Comparison of ENCODE assay signal across 8 cellular contexts in the genomic region with DNA sequence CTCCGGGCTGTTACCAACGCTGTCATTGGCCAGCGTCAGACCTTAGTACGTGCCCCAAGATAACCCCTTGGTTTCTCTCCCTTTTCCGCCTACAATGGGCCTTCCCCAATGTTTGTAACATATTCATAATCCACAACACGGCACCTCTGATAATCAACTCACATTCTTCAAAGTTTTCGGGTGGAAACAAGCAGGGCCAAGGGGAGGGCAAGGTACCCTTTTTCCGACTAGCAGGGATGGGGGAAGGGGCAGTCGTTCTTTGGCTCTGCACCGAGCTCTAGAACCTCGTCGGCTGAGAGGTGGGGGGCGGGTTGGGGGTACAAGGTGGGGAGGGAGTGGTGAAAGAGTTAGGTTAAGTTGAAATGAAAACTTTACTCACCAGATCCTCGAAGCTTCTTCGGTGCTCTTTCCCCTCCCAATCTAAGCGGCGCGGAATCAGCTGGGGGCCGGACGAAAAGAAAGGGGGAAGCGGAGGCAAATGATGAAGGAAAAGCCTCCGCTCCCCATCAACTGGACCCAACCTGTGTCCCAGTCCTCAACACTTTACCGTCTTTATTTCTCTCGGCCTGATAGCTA. TPM values are rescaled to one million over a fixed set of nuclear protein-coding genes. Genes with fewer than 3 reads are reported as not detected.
DNase-seq lines count a peak whose midpoint lies in the region; ATAC-seq and TF ChIP-seq lines count a peak whose summit lies in the region.

No MANE protein-coding gene starts in this region.

- no peaks in the 10 kb centered on the region for H3K36me3 ChIP-seq in BE2C
- H3K36me3 ChIP-seq in lower lobe of right lung = no peaks in the 10 kb centered on the region

- H3K9me3 ChIP-seq in BE2C = no peaks in the 10 kb centered on the region
- H3K9me3 ChIP-seq in lower lobe of right lung = no peaks in the 10 kb centered on the region

- H3K4me3 ChIP-seq in BE2C (ENCODE audit: low read depth, low read length) (peak overlapping the region; percentile 84), lower lobe of right lung (peak overlapping the region; percentile 63)

- H3K27me3 Mint-ChIP-seq in activated CD4-positive, alpha-beta memory T cell treated with anti-CD3 and anti-CD28 coated beads, Interleukin-2, amount 10 ng/mL, durations not matched to agents 7 days and 5 days = peaks cover 2% of the 10 kb centered on the region

- H3K27ac ChIP-seq in lower lobe of right lung = peak overlapping the region; percentile 80

- peak; percentile 49 for DNase-seq in BE2C
- DNase-seq in NCI-H748 (lab: John Stamatoyannopoulos, UW; ENCODE audit: unreplicated experiment) = peak; percentile 77
- DNase-seq in activated CD4-positive, alpha-beta memory T cell treated with anti-CD3 and anti-CD28 coated beads, Interleukin-2, amount 10 ng/mL, durations not matched to agents 7 days and 5 days = peak; percentile 79
- DNase-seq in ecto neural progenitor cell (ENCODE audit: low spot score) = peak; percentile 69
- peak; percentile 79 for DNase-seq in lower lobe of right lung
- peak; percentile 43 to 48 (median 43) for DNase-seq in stimulated activated CD4-positive, alpha-beta T cell treated with anti-CD3 and anti-CD28 coated beads, TNF-alpha, amount 100 ng/mL, for 48 hours (ENCODE audit: low read depth in 3 of 3)

- ATAC-seq in GM19324 (IDR thresholded peaks at IDR 0.05; ENCODE audit: low FRiP score, unreplicated experiment) (peak; percentile 52), HG03432 (IDR thresholded peaks at IDR 0.05; ENCODE audit: unreplicated experiment) (peak; percentile 61), lower lobe of right lung (peak; percentile 84 to 86)

- H3K36me3 Mint-ChIP-seq in activated CD4-positive, alpha-beta memory T cell treated with anti-CD3 and anti-CD28 coated beads, Interleukin-2, amount 10 ng/mL, durations not matched to agents 7 days and 5 days (ENCODE audit: low read depth) = peaks cover 12% of the 10 kb centered on the region

- no peaks in the 10 kb centered on the region for H3K9me3 Mint-ChIP-seq in activated CD4-positive, alpha-beta memory T cell treated with anti-CD3 and anti-CD28 coated beads, Interleukin-2, amount 10 ng/mL, durations not matched to agents 7 days and 5 days

- H3K4me1 Mint-ChIP-seq in activated CD4-positive, alpha-beta memory T cell treated with anti-CD3 and anti-CD28 coated beads, Interleukin-2, amount 10 ng/mL, durations not matched to agents 7 days and 5 days = peaks cover 33% of the 10 kb centered on the region

- no peak for TF ChIP-seq CTCF in BE2C (IDR thresholded peaks at IDR 0.05; ENCODE audit: low read depth, low read length)
- TF ChIP-seq CTCF in lower lobe of right lung (IDR thresholded peaks at IDR 0.05) = no peak

- H3K27me3 ChIP-seq in BE2C = no peaks in the 10 kb centered on the region
- H3K27me3 ChIP-seq in lower lobe of right lung (ENCODE audit: low read depth) = no peaks in the 10 kb centered on the region

- H3K4me3 Mint-ChIP-seq in activated CD4-positive, alpha-beta memory T cell treated with anti-CD3 and anti-CD28 coated beads, Interleukin-2, amount 10 ng/mL, durations not matched to agents 7 days and 5 days = peak overlapping the region; percentile 88

- no peaks in the 10 kb centered on the region for H3K4me1 ChIP-seq in BE2C
- H3K4me1 ChIP-seq in lower lobe of right lung = peaks cover 11% of the 10 kb centered on the region

- POLR2A ChIA-PET in activated CD4-positive, alpha-beta memory T cell treated with anti-CD3 and anti-CD28 coated beads, Interleukin-2, amount 10 ng/mL, durations not matched to agents 7 days and 5 days (lab: Charles Lee) = interaction anchor here (0.7 to 2.4 kb wide), 2 partner anchors 18 to 394 kb away, joined by 3 to 9 read pairs; a partner anchor contains a TSS

- peak overlapping the region; percentile 94 for H3K27ac Mint-ChIP-seq in activated CD4-positive, alpha-beta memory T cell treated with anti-CD3 and anti-CD28 coated beads, Interleukin-2, amount 10 ng/mL, durations not matched to agents 7 days and 5 days

- intact Hi-C loops in lower lobe of right lung (cut with DNase I) = no loop called here

- CTCF ChIA-PET in activated CD4-positive, alpha-beta memory T cell treated with anti-CD3 and anti-CD28 coated beads, Interleukin-2, amount 10 ng/mL, durations not matched to agents 7 days and 5 days (lab: Charles Lee) = interaction anchor here (2.1 kb wide), 1 partner anchor 394 kb away, joined by 10 read pairs; a partner anchor contains a TSS

RNA-seq across cellular contexts. Expression of a gene that starts 1.4 kb away (rescaled TPM):
- polyA plus RNA-seq in BE2C (2012; ENCODE audit: insufficient read depth, insufficient read length, low read depth) = 5.9 TPM
- 10 to 100 TPM; 24.1 to 25.4 TPM for total RNA-seq in activated CD4-positive, alpha-beta memory T cell treated with anti-CD3 and anti-CD28 coated beads, Interleukin-2, amount 10 ng/mL, durations not matched to agents 7 days and 5 days
- total RNA-seq in lower lobe of right lung = 23.8 TPM

Comparison
In these comparisons a context has a peak if more than half of its experiments do, and no peak if none do; other contexts are left out.
1. Peak in every context shown above with its lines: DNase-seq, ATAC-seq, H3K4me3 ChIP-seq and H3K27ac ChIP-seq.